In genomic region chr5:2293906-2294305, GRCh38 we compare ENCODE assay signal across 31 cellular contexts.
DNase-seq lines count a peak whose midpoint lies in the region; ATAC-seq, FAIRE-seq and TF ChIP-seq lines count a peak whose summit lies in the region.
"Had no signal": no experiment of that assay in that cellular context is flagged by ENCODE, and none has a peak within 500 bp of the region (broad histone marks: within the 10 kb centered on the region; RNA-seq: fewer than 3 reads in every experiment).

No MANE protein-coding gene starts in this region.

- H3K27ac ChIP-seq in A549: no peak overlapping the region
- no peak overlapping the region for H3K27ac ChIP-seq in endodermal cell (ENCODE audit: low read depth, low read length)
- H3K27ac ChIP-seq in gastroesophageal sphincter: no peak overlapping the region
- H3K27ac ChIP-seq: BLaER1 treated with 17β-estradiol and CSF1 and Interleukin-3, amounts not matched to agents 10 nM and 100 nM; SJCRH30 had no signal

- TF ChIP-seq RAD21 in A549 (conservative IDR thresholded peaks at IDR 0.05 in 1 of 2, IDR thresholded peaks at IDR 0.05 in 1 of 2): no peak

- H3K4me3 ChIP-seq in A549 (no peak overlapping the region), endodermal cell (ENCODE audit: low read length) (no peak overlapping the region), gastroesophageal sphincter (no peak overlapping the region)
- H3K4me3 ChIP-seq: BLaER1 treated with 17β-estradiol and CSF1 and Interleukin-3, amounts not matched to agents 10 nM and 100 nM; HAP-1; SJCRH30 had no signal

- peaks cover 2% of the 10 kb centered on the region for H3K4me1 Mint-ChIP-seq in endodermal cell

- ATAC-seq in A549 (no peak), HG03439 (IDR thresholded peaks at IDR 0.05; ENCODE audit: unreplicated experiment) (no peak), gastroesophageal sphincter (no peak), HG02852 (IDR thresholded peaks at IDR 0.05; ENCODE audit: unreplicated experiment) (no peak)
- ATAC-seq: Panc1, Right ventricle myocardium inferior had no signal

- CTCF ChIA-PET in A549 (lab: Yijun Ruan, JAX): no interaction called here

- H3K36me3 Mint-ChIP-seq in endodermal cell (ENCODE audit: low read depth): no peaks in the 10 kb centered on the region

- DNase-seq in A549 (ENCODE audit: low read depth in 1 of 2, low spot score in 1 of 2): no peak
- DNase-seq in H4 (ENCODE audit: low spot score): peak; percentile 63
- DNase-seq in RKO (ENCODE audit: low spot score): peak; percentile 10
- DNase-seq in endodermal cell: peak; percentile 7
- DNase-seq: AML-193; Caco-2; CD4-positive, alpha-beta T cell; DMS 273 treated with DMSO at 0.1 percent for 48 hours; DMS79; GF-D8; HFFc6; IMR-90; KG1; NCI-H1092; NCI-H1417 treated with DMSO at 0.1 percent for 48 hours; NCI-H1694 treated with DMSO at 0.1 percent for 48 hours; NCI-H2081 treated with DMSO at 0.1 percent for 48 hours; NCI-H2171; NCI-H226; NCI-H510A; NCI-H69; SJCRH30 had no signal

- TF ChIP-seq EP300 in A549 (IDR thresholded peaks at IDR 0.05): no peak
- TF ChIP-seq EP300 in gastroesophageal sphincter (IDR thresholded peaks at IDR 0.05): no peak

- POLR2A ChIA-PET in A549 (lab: Yijun Ruan, JAX): no interaction called here

- TF ChIP-seq CTCF in A549 (IDR thresholded peaks at IDR 0.05): no peak
- no peak for TF ChIP-seq CTCF in endodermal cell (conservative IDR thresholded peaks at IDR 0.05)
- no peak for TF ChIP-seq CTCF in gastroesophageal sphincter (IDR thresholded peaks at IDR 0.05)

- TF ChIP-seq POLR2A in A549 (IDR thresholded peaks at IDR 0.05; ENCODE audit: low read length) (no peak), gastroesophageal sphincter (IDR thresholded peaks at IDR 0.05) (no peak)

- H3K9me3 ChIP-seq in A549 (no peaks in the 10 kb centered on the region), endodermal cell (ENCODE audit: control insufficient read depth, low read length) (no peaks in the 10 kb centered on the region), gastroesophageal sphincter (peaks cover 0 to 11% (median 0%) of the 10 kb centered on the region in 3 donors)
- H3K9me3 ChIP-seq: Caco-2, HAP-1, SJCRH30 had no signal

- H3K4me1 ChIP-seq in A549 (no peaks in the 10 kb centered on the region), endodermal cell (ENCODE audit: control insufficient read depth, insufficient read depth, low read length) (no peaks in the 10 kb centered on the region), gastroesophageal sphincter (no peaks in the 10 kb centered on the region)
- H3K4me1 ChIP-seq: BLaER1 treated with 17β-estradiol and CSF1 and Interleukin-3, amounts not matched to agents 10 nM and 100 nM; Caco-2; HAP-1; SJCRH30 had no signal

- H3K4me3 Mint-ChIP-seq in endodermal cell: no peak overlapping the region
- H3K4me3 Mint-ChIP-seq: CD4-positive, alpha-beta T cell; HFFc6 had no signal

- H3K9ac ChIP-seq in endodermal cell (ENCODE audit: extremely low read depth, low read length, poor library complexity, severe bottlenecking): no peak overlapping the region
- H3K9ac ChIP-seq: BLaER1 treated with 17β-estradiol and CSF1 and Interleukin-3, amounts not matched to agents 10 nM and 100 nM had no signal

- no peaks in the 10 kb centered on the region for H3K9me3 Mint-ChIP-seq in endodermal cell
- H3K9me3 Mint-ChIP-seq: CD4-positive, alpha-beta T cell had no signal

- no peaks in the 10 kb centered on the region for H3K27me3 Mint-ChIP-seq in endodermal cell (ENCODE audit: insufficient read depth)
- H3K27me3 Mint-ChIP-seq: CD4-positive, alpha-beta T cell had no signal

- H3K36me3 ChIP-seq in endodermal cell (ENCODE audit: control insufficient read depth, insufficient read depth, low read length) (no peaks in the 10 kb centered on the region), gastroesophageal sphincter (no peaks in the 10 kb centered on the region)
- H3K36me3 ChIP-seq: BLaER1 treated with 17β-estradiol and CSF1 and Interleukin-3, amounts not matched to agents 10 nM and 100 nM; HAP-1; SJCRH30 had no signal

- WGBS in A549 (ENCODE audit: missing lambda C conversion rate): 6% methylated on average over 9 of the region's 9 CpGs
- 90 to 96% methylated on average over 5 to 9 of the region's 9 CpGs for WGBS in endodermal cell (ENCODE audit: insufficient coverage in 1 of 2, insufficient read length in 1 of 2), 2 experiments
- 67 to 68% methylated on average over 6 to 7 of the region's 9 CpGs for WGBS in gastroesophageal sphincter (ENCODE audit: low coverage in 1 of 2), 2 donors

- H3K27ac Mint-ChIP-seq in endodermal cell: no peak overlapping the region
- H3K27ac Mint-ChIP-seq: CD4-positive, alpha-beta T cell; HFFc6 had no signal

- H3K4me2 ChIP-seq in A549: peak overlapping the region; percentile 26; the same call in 2 of the 3 replicates
- H3K4me2 ChIP-seq: BLaER1 treated with 17β-estradiol and CSF1 and Interleukin-3, amounts not matched to agents 10 nM and 100 nM had no signal

- FAIRE-seq in A549 (lab: Jason Lieb, UNC): no peak
- FAIRE-seq: A204.1, GM12891 had no signal

- H3K27me3 ChIP-seq in endodermal cell (ENCODE audit: control insufficient read depth, insufficient read depth, low read length, poor library complexity, severe bottlenecking) (no peaks in the 10 kb centered on the region), gastroesophageal sphincter (peaks cover 12% of the 10 kb centered on the region)
- H3K27me3 ChIP-seq: BLaER1 treated with 17β-estradiol and CSF1 and Interleukin-3, amounts not matched to agents 10 nM and 100 nM; SJCRH30 had no signal

TF ChIP-seq in A549, 52 proteins besides CTCF, POLR2A, EP300 and RAD21:
- TF ChIP-seq CBX2 (IDR thresholded peaks at IDR 0.05; ENCODE audit: borderline replicate concordance, low read depth) (no peak), RCOR1 (IDR thresholded peaks at IDR 0.05; ENCODE audit: low read depth, low read length) (no peak), JUN (IDR thresholded peaks at IDR 0.05) (no peak), ZSCAN20 (CRISPR knock-in tag; IDR thresholded peaks at IDR 0.05) (no peak), USF2 (IDR thresholded peaks at IDR 0.05) (no peak), CHD4 (IDR thresholded peaks at IDR 0.05; ENCODE audit: borderline replicate concordance) (no peak), EHMT2 (IDR thresholded peaks at IDR 0.05; ENCODE audit: low read depth) (no peak), ZFP36 (IDR thresholded peaks at IDR 0.05; ENCODE audit: borderline replicate concordance, partially characterized antibody) (no peak), PHF8 (IDR thresholded peaks at IDR 0.05; ENCODE audit: borderline replicate concordance, low read depth) (no peak), ZNF302 (CRISPR knock-in tag; IDR thresholded peaks at IDR 0.05) (no peak), SMC3 (IDR thresholded peaks at IDR 0.05) (no peak), MAZ (IDR thresholded peaks at IDR 0.05; ENCODE audit: borderline replicate concordance, low read depth, low read length) (no peak), KDM5A (IDR thresholded peaks at IDR 0.05) (no peak)
TF ChIP-seq in A549: peak in this region for 0.

Comparison
In these comparisons a context has a peak if more than half of its experiments do, and no peak if none do; other contexts are left out.
1. DNase-seq: peak in H4 (single experiment), RKO (single experiment) and endodermal cell (single experiment); none in A549 (0 of 2).